ENCODE assay signal across 26 cellular contexts in the genomic region with DNA sequence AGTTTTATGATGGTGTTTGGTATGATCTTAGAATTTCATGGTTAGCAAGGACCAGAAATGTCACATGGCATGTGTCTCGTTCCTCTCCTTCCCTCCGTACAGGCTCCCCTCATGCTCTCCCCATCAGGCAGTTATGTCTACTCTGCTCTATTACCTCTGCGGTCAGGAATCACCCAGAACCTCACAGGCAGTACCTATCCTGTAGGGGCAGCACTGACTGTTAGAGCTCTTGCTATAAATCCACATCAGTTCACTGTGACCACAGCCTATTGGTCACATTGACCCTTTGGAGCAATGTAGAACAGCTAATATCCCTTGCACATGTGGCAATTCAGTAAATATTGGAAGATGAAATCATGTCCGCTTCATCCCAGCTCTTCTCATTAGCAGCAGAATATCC.
DNase-seq lines count a peak whose midpoint lies in the region; ATAC-seq, FAIRE-seq and TF ChIP-seq lines count a peak whose summit lies in the region.
"Had no signal": no experiment of that assay in that cellular context is flagged by ENCODE, and none has a peak within 500 bp of the region (broad histone marks: within the 10 kb centered on the region; RNA-seq: fewer than 3 reads in every experiment).

No MANE protein-coding gene starts in this region.

- no peak overlapping the region for H3K4me2 ChIP-seq in KMS-11
- no peak overlapping the region for H3K4me2 ChIP-seq in GM12878 (ENCODE audit: control insufficient read depth, insufficient read depth)
- no peak overlapping the region for H3K4me2 ChIP-seq in neural progenitor cell

- H3K27me3 ChIP-seq in KMS-11 (ENCODE audit: insufficient read depth, low read depth) = no peaks in the 10 kb centered on the region
- no peaks in the 10 kb centered on the region for H3K27me3 ChIP-seq in GM12878 (replicated peaks in 1 of 2; ENCODE audit: control insufficient read depth in 2 of 2, insufficient read depth in 2 of 2, low read length in 1 of 2)
- no peaks in the 10 kb centered on the region for H3K27me3 ChIP-seq in neural progenitor cell
- H3K27me3 ChIP-seq: colonic mucosa, pancreas, thyroid gland had no signal

- CTCF ChIA-PET in GM12878 (lab: Yijun Ruan, JAX) = no interaction called here

- H3K27ac Mint-ChIP-seq in neural progenitor cell = no peak overlapping the region
- H3K27ac Mint-ChIP-seq: activated B cell treated with CpG ODN at 0.5 μM for 24 hours; activated naive CD4-positive, alpha-beta T cell treated with anti-CD3 and anti-CD28 coated beads, Interleukin-2, amount 10 ng/mL, durations not matched to agents 7 days and 5 days; stimulated activated naive B cell treated with anti-CD40 and anti-IgM and Interleukin-4, amounts not matched to agents 10 μg/mL and 1 μg/mL and 100 μg/mL, for 72 hours; T-helper 1 cell treated with Interleukin-12 subunit alpha and Interleukin-12 subunit beta and Interleukin-4 antibody, amounts not matched to agents 30 μg/mL and 1 μg/mL, for 36 hours had no signal

- no peaks in the 10 kb centered on the region for H3K9me3 ChIP-seq in GM12878 (replicated peaks; ENCODE audit: control insufficient read depth, insufficient read depth, low read length)
- no peaks in the 10 kb centered on the region for H3K9me3 ChIP-seq in neural progenitor cell (ENCODE audit: low read depth)
- H3K9me3 ChIP-seq: colonic mucosa, lower lobe of right lung, pancreas, thyroid gland had no signal

- 0 out of 2 replicates have a peak, but pooled peaks have one; percentile 15 for TF ChIP-seq CTCF in KMS-11 (conservative IDR thresholded peaks at IDR 0.05; ENCODE audit: low read depth, low read length)
- 0 out of 6 replicates have a peak, but pooled peaks of 1 of the 3 experiments have one; percentile 4 for TF ChIP-seq CTCF in GM12878 (IDR thresholded peaks at IDR 0.05 in 2 of 3, conservative IDR thresholded peaks at IDR 0.05 in 1 of 3; ENCODE audit: control insufficient read depth in 2 of 3, extremely low read depth in 1 of 3, insufficient read depth in 1 of 3, low read depth in 3 of 3, low read length in 3 of 3)
- peak; percentile 36 for TF ChIP-seq CTCF in neural progenitor cell (IDR thresholded peaks at IDR 0.05)

- RAD21 ChIA-PET in GM12878 (lab: Charles Lee; ENCODE audit: unreplicated experiment) = no interaction called here

- TF ChIP-seq EP300 in GM12878 (IDR thresholded peaks at IDR 0.05; ENCODE audit: borderline replicate concordance in 1 of 2, control insufficient read depth in 1 of 2, low read depth in 2 of 2, low read length in 2 of 2) = no peak

- 91% methylated on average over 4 of the region's 4 CpGs for WGBS in GM12878 (ENCODE audit: insufficient coverage, insufficient replicate concordance, low lambda C conversion rate, missing lambda C conversion rate)

- 0 out of 2 replicates have a peak, but pooled peaks have one; percentile 4 for TF ChIP-seq RAD21 in GM12878 (IDR thresholded peaks at IDR 0.05; ENCODE audit: insufficient read depth, low read depth, low read length)

- intact Hi-C loops in GM12878 (cut with micrococcal nuclease; ENCODE audit: unreplicated experiment) = no loop called here
- intact Hi-C loops in sciatic nerve (cut with DNase I) = no loop called here

- TF ChIP-seq POLR2A in GM12891 (IDR thresholded peaks at IDR 0.05; ENCODE audit: low read depth, low read length) (no peak), GM12878 (IDR thresholded peaks at IDR 0.05; ENCODE audit: low read depth, low read length) (no peak)

- H3F3A ChIP-seq in neural progenitor cell (ENCODE audit: low read depth) = no peaks in the 10 kb centered on the region

- H3K36me3 Mint-ChIP-seq in neural progenitor cell = peaks cover 12% of the 10 kb centered on the region
- H3K36me3 Mint-ChIP-seq: activated naive CD4-positive, alpha-beta T cell treated with anti-CD3 and anti-CD28 coated beads, Interleukin-2, amount 10 ng/mL, durations not matched to agents 7 days and 5 days; stimulated activated naive B cell treated with anti-CD40 and anti-IgM and Interleukin-4, amounts not matched to agents 10 μg/mL and 1 μg/mL and 100 μg/mL, for 72 hours had no signal

- no peaks in the 10 kb centered on the region for H3K9me3 Mint-ChIP-seq in neural progenitor cell
- H3K9me3 Mint-ChIP-seq: activated B cell treated with CpG ODN at 0.5 μM for 24 hours; activated naive CD4-positive, alpha-beta T cell treated with anti-CD3 and anti-CD28 coated beads, Interleukin-2, amount 10 ng/mL, durations not matched to agents 7 days and 5 days; activated T-cell treated with anti-CD3 and anti-CD28 coated beads, Interleukin-2, amount 50 U/mL, for 4 hours; stimulated activated naive B cell treated with anti-CD40 and anti-IgM and Interleukin-4, amounts not matched to agents 10 μg/mL and 1 μg/mL and 100 μg/mL, for 72 hours; T-helper 1 cell treated with Interleukin-12 subunit alpha and Interleukin-12 subunit beta and Interleukin-4 antibody, amounts not matched to agents 30 μg/mL and 1 μg/mL, for 36 hours had no signal

- SMC1A ChIA-PET in GM12878 (lab: Charles Lee; ENCODE audit: uncharacterized antibody, unreplicated experiment) = interaction anchor here (0.6 kb wide), 1 partner anchor 23 kb away, joined by 6 read pairs; no protein-coding TSS in a partner anchor

- 0 out of 3 replicates have a peak, but pooled peaks have one; percentile 36 for ATAC-seq in GM12878
- ATAC-seq in sciatic nerve = no peak
- ATAC-seq: activated T-cell treated with anti-CD3 and anti-CD28 coated beads, Interleukin-2, amount 50 U/mL, for 4 hours; stimulated activated naive B cell treated with anti-CD40 and anti-IgM and Interleukin-4, amounts not matched to agents 10 μg/mL and 1 μg/mL and 100 μg/mL, for 72 hours had no signal

- H4K20me1 ChIP-seq in KMS-11 (ENCODE audit: insufficient read depth) = no peaks in the 10 kb centered on the region
- H4K20me1 ChIP-seq in GM12878 (ENCODE audit: control insufficient read depth, insufficient read depth) = no peaks in the 10 kb centered on the region
- no peaks in the 10 kb centered on the region for H4K20me1 ChIP-seq in neural progenitor cell (ENCODE audit: low read depth)

- H3K27ac ChIP-seq in KMS-11 (no peak overlapping the region), GM12878 (ENCODE audit: control insufficient read depth, insufficient read depth) (no peak overlapping the region), neural progenitor cell (no peak overlapping the region)
- H3K27ac ChIP-seq: colonic mucosa, lower lobe of right lung had no signal

- H3K27me3 Mint-ChIP-seq in neural progenitor cell (ENCODE audit: insufficient read depth, low read depth) = no peaks in the 10 kb centered on the region
- H3K27me3 Mint-ChIP-seq: activated B cell treated with CpG ODN at 0.5 μM for 24 hours; activated naive CD4-positive, alpha-beta T cell treated with anti-CD3 and anti-CD28 coated beads, Interleukin-2, amount 10 ng/mL, durations not matched to agents 7 days and 5 days; stimulated activated naive B cell treated with anti-CD40 and anti-IgM and Interleukin-4, amounts not matched to agents 10 μg/mL and 1 μg/mL and 100 μg/mL, for 72 hours had no signal

- BruUV-seq in GM12878 (replicated peaks; lab: Mats Ljungman, UMichigan) = no TSS peak

- H3K36me3 ChIP-seq in KMS-11 (ENCODE audit: insufficient read depth) (no peaks in the 10 kb centered on the region), GM12878 (ENCODE audit: control insufficient read depth in 2 of 2, insufficient read depth in 2 of 2, low read length in 1 of 2) (peaks cover 2 to 25% of the 10 kb centered on the region in 2 experiments), neural progenitor cell (no peaks in the 10 kb centered on the region)
- H3K36me3 ChIP-seq: colonic mucosa, pancreas had no signal

- H3K4me3 ChIP-seq in KMS-11 (IDR thresholded peaks at IDR 0.05; ENCODE audit: insufficient read depth, low read depth, low read length) (no peak overlapping the region), GM12878 (no peak overlapping the region), neural progenitor cell (no peak overlapping the region)
- H3K4me3 ChIP-seq: colonic mucosa, lower lobe of right lung, pancreas, thyroid gland had no signal

- H3K4me1 ChIP-seq in KMS-11 (ENCODE audit: low read depth, poor library complexity, severe bottlenecking) (no peaks in the 10 kb centered on the region), GM12878 (ENCODE audit: control insufficient read depth, insufficient read depth, low read length) (no peaks in the 10 kb centered on the region), neural progenitor cell (peaks cover 16% of the 10 kb centered on the region)
- H3K4me1 ChIP-seq: colonic mucosa, lower lobe of right lung had no signal

- POLR2A ChIA-PET in GM12878 (lab: Charles Lee) = no interaction called here

- peaks cover 10% of the 10 kb centered on the region for H3K4me1 Mint-ChIP-seq in neural progenitor cell
- H3K4me1 Mint-ChIP-seq: activated B cell treated with CpG ODN at 0.5 μM for 24 hours; activated naive CD4-positive, alpha-beta T cell treated with anti-CD3 and anti-CD28 coated beads, Interleukin-2, amount 10 ng/mL, durations not matched to agents 7 days and 5 days; stimulated activated naive B cell treated with anti-CD40 and anti-IgM and Interleukin-4, amounts not matched to agents 10 μg/mL and 1 μg/mL and 100 μg/mL, for 72 hours had no signal

- no peak overlapping the region for H3K9ac ChIP-seq in KMS-11
- H3K9ac ChIP-seq in GM12878 (ENCODE audit: control insufficient read depth, insufficient read depth, low read length) = no peak overlapping the region
- no peak overlapping the region for H3K9ac ChIP-seq in neural progenitor cell

- H3K4me3 Mint-ChIP-seq in neural progenitor cell = no peak overlapping the region
- H3K4me3 Mint-ChIP-seq: activated B cell treated with CpG ODN at 0.5 μM for 24 hours; activated naive CD4-positive, alpha-beta T cell treated with anti-CD3 and anti-CD28 coated beads, Interleukin-2, amount 10 ng/mL, durations not matched to agents 7 days and 5 days; activated T-cell treated with anti-CD3 and anti-CD28 coated beads, Interleukin-2, amount 50 U/mL, for 4 hours; stimulated activated naive B cell treated with anti-CD40 and anti-IgM and Interleukin-4, amounts not matched to agents 10 μg/mL and 1 μg/mL and 100 μg/mL, for 72 hours; T-helper 1 cell treated with Interleukin-12 subunit alpha and Interleukin-12 subunit beta and Interleukin-4 antibody, amounts not matched to agents 30 μg/mL and 1 μg/mL, for 36 hours had no signal

- in situ Hi-C loops in GM12878 (cut with MboI) = no loop called here

- H2AFZ ChIP-seq in KMS-11 (ENCODE audit: low read depth) (no peak overlapping the region), GM12878 (ENCODE audit: control insufficient read depth, low read depth, low read length) (no peak overlapping the region), neural progenitor cell (replicated peaks) (no peak overlapping the region)

- FAIRE-seq in GM12891 (lab: Jason Lieb, UNC) = peak; percentile 13
- FAIRE-seq in GM12878 (lab: Jason Lieb, UNC) = no peak
- FAIRE-seq: astrocyte, endometrium, GM19239, pancreas had no signal

- no peaks in the 10 kb centered on the region for H3K79me2 ChIP-seq in KMS-11 (ENCODE audit: insufficient read depth, low read depth)
- no peaks in the 10 kb centered on the region for H3K79me2 ChIP-seq in GM12878 (ENCODE audit: control insufficient read depth, insufficient read depth, low read length)
- no peaks in the 10 kb centered on the region for H3K79me2 ChIP-seq in neural progenitor cell (ENCODE audit: low read depth)

- DNase-seq in GM12891 (ENCODE audit: insufficient read length, low spot score) (no peak), GM12878 (ENCODE audit: low read depth, low spot score) (no peak), neural progenitor cell (ENCODE audit: low spot score) (peak; percentile 26), sciatic nerve (ENCODE audit: low spot score) (no peak), NCI-H2081 treated with DMSO at 0.1 percent for 48 hours (lab: John Stamatoyannopoulos, UW) (no peak), GM19240 (ENCODE audit: insufficient read length, low spot score) (no peak)
- DNase-seq: activated B cell treated with CpG ODN at 0.5 μM for 24 hours; activated naive CD4-positive, alpha-beta T cell treated with anti-CD3 and anti-CD28 coated beads, Interleukin-2, amount 10 ng/mL, durations not matched to agents 7 days and 5 days; activated T-cell treated with anti-CD3 and anti-CD28 coated beads, Interleukin-2, amount 50 U/mL, for 4 hours; AML-193; colonic mucosa; COR-L47; islet precursor cell; KG1; lower lobe of right lung; NCI-H1105 treated with DMSO at 0.1 percent for 48 hours; NCI-H524 treated with DMSO at 0.1 percent for 48 hours; pancreas; SIG-M5; stimulated activated naive B cell treated with anti-CD40 and anti-IgM and Interleukin-4, amounts not matched to agents 10 μg/mL and 1 μg/mL and 100 μg/mL, for 72 hours; thyroid gland had no signal
